In the genomic region with DNA sequence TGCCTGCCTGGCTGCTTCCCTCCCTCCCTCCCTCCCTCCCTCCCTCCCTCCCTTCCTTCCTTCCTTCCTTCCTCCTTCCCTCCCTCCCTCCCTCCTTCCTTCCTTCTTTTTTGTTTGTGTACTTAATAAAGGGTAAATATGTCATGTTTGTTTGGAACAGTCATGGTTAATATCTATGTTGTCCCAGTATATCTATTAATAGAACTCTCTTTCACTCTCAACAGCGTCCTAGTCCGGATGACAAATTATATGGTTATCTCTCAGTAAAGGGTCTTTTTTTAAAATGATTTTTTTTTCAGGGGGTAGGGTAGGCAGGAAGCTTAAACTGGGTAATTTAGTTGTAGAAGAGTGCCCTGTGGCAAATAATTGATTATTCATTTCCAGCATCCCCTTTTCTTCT, we compare ENCODE assay signal across 17 cellular contexts. TPM values are rescaled to one million over a fixed set of nuclear protein-coding genes. Genes with fewer than 3 reads are reported as not detected.
A peak's percentile ranks its signal among the peaks of the same experiment; 100 is the strongest.
DNase-seq lines count a peak whose midpoint lies in the region; ATAC-seq and TF ChIP-seq lines count a peak whose summit lies in the region.
"Had no signal": no experiment of that assay in that cellular context is flagged by ENCODE, and none has a peak within 500 bp of the region (broad histone marks: within the 10 kb centered on the region; RNA-seq: fewer than 3 reads in every experiment).

No MANE protein-coding gene starts in this region.

- no peaks in the 10 kb centered on the region for H3F3A ChIP-seq in smooth muscle cell (ENCODE audit: low read depth)

- H4K20me1 ChIP-seq in BLaER1 (no peaks in the 10 kb centered on the region), smooth muscle cell (ENCODE audit: low read depth) (no peaks in the 10 kb centered on the region)

- H3K27ac ChIP-seq in right atrium auricular region (peak overlapping the region in 1 of 2 donors; percentile 34), BLaER1 (no peak overlapping the region), smooth muscle cell (ENCODE audit: low read depth) (peak overlapping the region; percentile 34)
- H3K27ac ChIP-seq: 22Rv1 had no signal

- H3K4me1 Mint-ChIP-seq in glutamatergic neuron (ENCODE audit: low read depth, unreplicated experiment), result peaks cover 50% of the 10 kb centered on the region

- H3K9ac ChIP-seq in BLaER1 (no peak overlapping the region), smooth muscle cell (ENCODE audit: low read depth) (no peak overlapping the region)

- H3K79me2 ChIP-seq in smooth muscle cell (ENCODE audit: low read depth), result no peaks in the 10 kb centered on the region

- peaks cover 2% of the 10 kb centered on the region for H3K27me3 Mint-ChIP-seq in glutamatergic neuron (ENCODE audit: unreplicated experiment)

- H3K9me3 Mint-ChIP-seq in glutamatergic neuron (ENCODE audit: unreplicated experiment), result peaks cover 5% of the 10 kb centered on the region
- H3K9me3 Mint-ChIP-seq: CD8-positive, alpha-beta memory T cell; GM23338 had no signal

- H3K4me3 ChIP-seq in right atrium auricular region (peak overlapping the region in 1 of 2 donors; percentile 7), BLaER1 (no peak overlapping the region), smooth muscle cell (no peak overlapping the region)
- H3K4me3 ChIP-seq: GM23338 had no signal

- WGBS in smooth muscle cell (ENCODE audit: low lambda C conversion rate), result 18% methylated on average over 2 of the region's 2 CpGs

- H3K4me2 ChIP-seq in BLaER1, result peak overlapping the region; percentile 49; the same call in 1 of the 2 replicates
- H3K4me2 ChIP-seq in smooth muscle cell, result peak overlapping the region; percentile 67
- H3K4me2 ChIP-seq: GM23338 had no signal

- TF ChIP-seq CTCF in right atrium auricular region (IDR thresholded peaks at IDR 0.05) (no peak), glutamatergic neuron (IDR thresholded peaks at IDR 0.05; ENCODE audit: partially characterized antibody, unreplicated experiment) (no peak), smooth muscle cell (IDR thresholded peaks at IDR 0.05; ENCODE audit: borderline replicate concordance, insufficient read depth, poor library complexity, severe bottlenecking) (no peak)

- H3K9me3 ChIP-seq in right atrium auricular region (no peaks in the 10 kb centered on the region), BLaER1 (no peaks in the 10 kb centered on the region), smooth muscle cell (replicated peaks; ENCODE audit: low read depth) (no peaks in the 10 kb centered on the region)
- H3K9me3 ChIP-seq: Caco-2 had no signal

- H3K27ac Mint-ChIP-seq in glutamatergic neuron (ENCODE audit: unreplicated experiment), result no peak overlapping the region
- H3K27ac Mint-ChIP-seq: GM23338 had no signal

- no peaks in the 10 kb centered on the region for H3K36me3 ChIP-seq in right atrium auricular region
- H3K36me3 ChIP-seq in BLaER1, result no peaks in the 10 kb centered on the region
- H3K36me3 ChIP-seq in smooth muscle cell (ENCODE audit: low read depth), result no peaks in the 10 kb centered on the region

- peak overlapping the region; percentile 51 for H2AFZ ChIP-seq in smooth muscle cell (ENCODE audit: low read depth)
- H2AFZ ChIP-seq: GM23338 had no signal

- intact Hi-C loops in Right ventricle myocardium superior (cut with DNase I), result no loop called here

- H3K36me3 Mint-ChIP-seq in glutamatergic neuron (ENCODE audit: unreplicated experiment), result no peaks in the 10 kb centered on the region
- H3K36me3 Mint-ChIP-seq: CD8-positive, alpha-beta memory T cell had no signal

- peak; percentile 70 for ATAC-seq in Right ventricle myocardium superior (ENCODE audit: poor library complexity)
- no peak for ATAC-seq in left lobe of liver
- no peak for ATAC-seq in stimulated activated naive CD8-positive, alpha-beta T cell treated with anti-CD3 and anti-CD28 coated beads, Interleukin-15, Interleukin-2, amounts not matched to agents 100 U/mL and 50 U/mL, for 24 hours

- H3K4me1 ChIP-seq in right atrium auricular region (peaks cover 0 to 31% of the 10 kb centered on the region in 2 donors), BLaER1 (peaks cover 34% of the 10 kb centered on the region), smooth muscle cell (ENCODE audit: low read depth) (peaks cover 4% of the 10 kb centered on the region)

- peak overlapping the region; percentile 17 for H3K4me3 Mint-ChIP-seq in glutamatergic neuron (ENCODE audit: unreplicated experiment)
- H3K4me3 Mint-ChIP-seq: CD8-positive, alpha-beta memory T cell; GM23338 had no signal

- H3K27me3 ChIP-seq in right atrium auricular region, result no peaks in the 10 kb centered on the region
- no peaks in the 10 kb centered on the region for H3K27me3 ChIP-seq in BLaER1
- no peaks in the 10 kb centered on the region for H3K27me3 ChIP-seq in smooth muscle cell (ENCODE audit: low read depth)

- DNase-seq in Right ventricle myocardium superior (no peak), right atrium auricular region (ENCODE audit: low spot score) (no peak), glutamatergic neuron (no peak), smooth muscle cell (lab: John Stamatoyannopoulos, UW; ENCODE audit: unreplicated experiment) (no peak), left lobe of liver (ENCODE audit: low spot score) (no peak), SW 1271 (lab: John Stamatoyannopoulos, UW) (no peak)
- no peak for DNase-seq in stimulated activated naive CD8-positive, alpha-beta T cell treated with anti-CD3 and anti-CD28 coated beads, Interleukin-15, Interleukin-2, amounts not matched to agents 100 U/mL and 50 U/mL, for 24 hours
- DNase-seq: Caco-2; CD8-positive, alpha-beta memory T cell; DND-41; GDM1; H7 had no signal

RNA-seq across cellular contexts. Expression of a gene that starts 13.5 kb away (rescaled TPM):
- total RNA-seq in Right ventricle myocardium superior (not detected), right atrium auricular region (not detected), glutamatergic neuron (ENCODE audit: unreplicated experiment) (819 TPM), smooth muscle cell (1.5 and 2.1 TPM in 2 replicates), left lobe of liver (not detected)
- 0.97 and 2.5 TPM in 2 replicates for polyA plus RNA-seq in smooth muscle cell
- total RNA-seq: Caco-2; CD8-positive, alpha-beta memory T cell had no signal
- polyA plus RNA-seq: BJ; CD8-positive, alpha-beta memory T cell had no signal

RNA-seq across cellular contexts. Expression of a gene that starts 22.3 kb away (rescaled TPM):
- total RNA-seq in Right ventricle myocardium superior (not detected), right atrium auricular region (not detected), glutamatergic neuron (ENCODE audit: unreplicated experiment) (not detected), smooth muscle cell (not detected in 2 replicates), left lobe of liver (not detected)
- not detected in 2 replicates for polyA plus RNA-seq in smooth muscle cell
- total RNA-seq: A673; CD8-positive, alpha-beta memory T cell; GM23338; H7 had no signal
- polyA plus RNA-seq: BJ; CD8-positive, alpha-beta memory T cell; GM23338 had no signal

RNA-seq across cellular contexts. Expression of a gene that starts 33.4 kb away (rescaled TPM):
- total RNA-seq in Right ventricle myocardium superior (59.0 TPM), right atrium auricular region (10 to 100 TPM; 15.3 to 20.8 TPM), glutamatergic neuron (ENCODE audit: unreplicated experiment) (35.9 TPM), smooth muscle cell (44.9 and 69.1 TPM in 2 replicates), left lobe of liver (26.6 TPM)
- polyA plus RNA-seq in smooth muscle cell, result 39.2 and 44.1 TPM in 2 replicates

Comparison
In these comparisons a context has a peak if more than half of its experiments do, and no peak if none do; other contexts are left out.
1. RNA of a gene that starts 13.5 kb away (total RNA-seq): 819 TPM in glutamatergic neuron (single experiment); 1.5 to 2.1 TPM in smooth muscle cell, not detected in Right ventricle myocardium superior (single experiment), not detected in right atrium auricular region and not detected in left lobe of liver (single experiment); every median in the first group is over 100 times any median in the second.